ENCODE assay signal across 8 cellular contexts in genomic region chr5:94901071-94901979, GRCh38.
A peak's percentile ranks its signal among the peaks of the same experiment; 100 is the strongest.
DNase-seq lines count a peak whose midpoint lies in the region; ATAC-seq and TF ChIP-seq lines count a peak whose summit lies in the region.

No MANE protein-coding gene starts in this region.

- no peaks in the 10 kb centered on the region for H3K9me3 Mint-ChIP-seq in chondrocyte (ENCODE audit: low read depth)
- H3K9me3 Mint-ChIP-seq in mesothelial cell of epicardium: no peaks in the 10 kb centered on the region

- ATAC-seq in GM19463 (IDR thresholded peaks at IDR 0.05; ENCODE audit: unreplicated experiment) (peak; percentile 93), HG03342 (IDR thresholded peaks at IDR 0.05; ENCODE audit: unreplicated experiment) (peak; percentile 95)

- H3K27me3 Mint-ChIP-seq in chondrocyte (ENCODE audit: low read depth) (no peaks in the 10 kb centered on the region), mesothelial cell of epicardium (ENCODE audit: low read depth) (peaks cover 1% of the 10 kb centered on the region)

- TF ChIP-seq CTCF in chondrocyte (IDR thresholded peaks at IDR 0.05) (no peak), mesothelial cell of epicardium (IDR thresholded peaks at IDR 0.05; ENCODE audit: unreplicated experiment) (no peak)

- H3K27ac Mint-ChIP-seq in chondrocyte (ENCODE audit: unreplicated experiment): peak overlapping the region; percentile 67
- no peak overlapping the region for H3K27ac Mint-ChIP-seq in mesothelial cell of epicardium

- no peaks in the 10 kb centered on the region for H3K36me3 Mint-ChIP-seq in chondrocyte (ENCODE audit: low read depth)
- H3K36me3 Mint-ChIP-seq in mesothelial cell of epicardium: no peaks in the 10 kb centered on the region

- DNase-seq in AG08395 (ENCODE audit: low spot score): peak; percentile 23
- DNase-seq in chondrocyte (ENCODE audit: low spot score): no peak
- DNase-seq in mesothelial cell of epicardium (ENCODE audit: low spot score in 2 of 2, unreplicated experiment in 2 of 2): no peak
- DNase-seq in NCI-H2196 treated with DMSO at 0.1 percent for 48 hours (lab: John Stamatoyannopoulos, UW; ENCODE audit: unreplicated experiment): no peak
- DNase-seq in hypothalamus (lab: John Stamatoyannopoulos, UW): no peak
- no peak for DNase-seq in CD1c-positive myeloid dendritic cell (ENCODE audit: extremely low spot score)

- peaks cover 14% of the 10 kb centered on the region for H3K4me1 Mint-ChIP-seq in chondrocyte (ENCODE audit: low read depth)
- peaks cover 4% of the 10 kb centered on the region for H3K4me1 Mint-ChIP-seq in mesothelial cell of epicardium

- no peak overlapping the region for H3K4me3 Mint-ChIP-seq in chondrocyte (ENCODE audit: unreplicated experiment)
- H3K4me3 Mint-ChIP-seq in mesothelial cell of epicardium: no peak overlapping the region
